Comparison of ENCODE assay signal across 26 cellular contexts in the genomic region with DNA sequence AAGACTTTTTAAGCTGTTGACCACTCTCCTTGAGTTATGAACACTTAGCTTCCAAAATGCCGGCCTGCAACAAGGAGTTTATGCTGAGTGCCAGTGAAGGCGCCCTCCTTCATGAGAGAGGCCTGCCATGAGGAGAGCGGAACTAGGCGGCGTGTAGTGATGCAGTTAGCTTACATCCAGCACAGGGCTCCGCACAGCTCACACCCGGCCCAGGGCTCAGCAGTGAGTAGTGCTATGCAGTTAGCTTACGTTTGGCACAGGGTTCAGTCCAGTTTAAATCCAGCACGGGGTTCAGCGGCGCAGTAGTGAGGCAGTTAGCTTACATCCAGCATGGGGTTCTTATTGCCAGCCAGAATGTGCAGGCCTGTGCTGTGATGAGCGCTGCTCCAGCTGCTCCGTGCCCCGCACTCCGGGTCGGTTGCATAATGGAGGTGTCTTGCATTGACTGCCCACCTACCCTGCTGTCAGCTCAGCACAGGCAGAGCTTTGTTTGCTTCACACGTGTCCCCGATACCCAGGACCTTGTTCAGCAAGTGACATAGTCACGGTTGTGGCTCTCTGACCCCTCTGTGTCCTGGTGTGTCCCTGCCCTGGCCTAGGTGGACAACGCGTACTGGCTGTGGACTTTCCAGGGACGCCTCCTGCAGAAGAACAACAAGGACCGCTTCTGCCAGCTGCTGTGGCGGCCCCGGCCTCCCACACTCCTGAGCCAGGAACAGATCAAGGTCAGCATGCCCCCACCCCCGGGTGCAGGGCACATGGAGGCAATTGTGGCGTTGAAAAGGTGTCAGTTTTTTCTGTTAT. TPM values are rescaled to one million over a fixed set of nuclear protein-coding genes. Genes with fewer than 3 reads are reported as not detected.
DNase-seq lines count a peak whose midpoint lies in the region; ATAC-seq, FAIRE-seq and TF ChIP-seq lines count a peak whose summit lies in the region.
"Had no signal": no experiment of that assay in that cellular context is flagged by ENCODE, and none has a peak within 500 bp of the region (broad histone marks: within the 10 kb centered on the region; RNA-seq: fewer than 3 reads in every experiment).

No MANE protein-coding gene starts in this region.

- H3K4me3 ChIP-seq in Panc1 (ENCODE audit: low read depth in 2 of 2, low read length in 2 of 2) (no peak overlapping the region), H1 (ENCODE audit: extremely low read depth in 1 of 4, insufficient read depth in 2 of 4, low read depth in 3 of 4, low read length in 4 of 4) (no peak overlapping the region), pancreas (no peak overlapping the region)
- H3K4me3 ChIP-seq: A549, HAP-1, lung, ovary, smooth muscle cell had no signal

- H3K23me2 ChIP-seq in H1 (ENCODE audit: low read depth, low read length) = no peaks in the 10 kb centered on the region

- H2BK120ac ChIP-seq in H1 (replicated peaks; ENCODE audit: low read depth, low read length) = no peak overlapping the region

- TF ChIP-seq EP300 in H1 (IDR thresholded peaks at IDR 0.05; ENCODE audit: borderline replicate concordance in 1 of 2, low read depth in 2 of 2, low read length in 2 of 2) = no peak

- no peak overlapping the region for H4K5ac ChIP-seq in H1 (ENCODE audit: insufficient read length, low read depth, low read length)

- CTCF ChIA-PET in Panc1 (lab: Charles Lee) = interaction anchor here (0.7 kb wide), 1 partner anchor 22 kb away, joined by 5 read pairs; no protein-coding TSS in a partner anchor
- CTCF ChIA-PET in H1 (lab: Charles Lee; ENCODE audit: partially characterized antibody) = interaction anchor here (0.6 to 4.9 kb wide), 7 partner anchors 9 to 596 kb away, joined by 3 to 34 read pairs (median 4); no protein-coding TSS in a partner anchor
- CTCF ChIA-PET in T-cell (lab: Charles Lee) = no interaction called here

- peaks cover 4% of the 10 kb centered on the region for H3K4me1 Mint-ChIP-seq in activated naive CD8-positive, alpha-beta T cell (ENCODE audit: low read depth)
- H3K4me1 Mint-ChIP-seq in activated naive CD8-positive, alpha-beta T cell treated with anti-CD3 and anti-CD28 coated beads for 36 hours = peaks cover 12% of the 10 kb centered on the region
- H3K4me1 Mint-ChIP-seq in T-cell = peaks cover 0 to 16% (median 5%) of the 10 kb centered on the region in 3 donors

- intact Hi-C loops in Panc1 (cut with micrococcal nuclease; ENCODE audit: unreplicated experiment) = no loop called here
- intact Hi-C loops in pancreas (cut with DNase I) = no loop called here

- H3K9me3 ChIP-seq in Panc1 (ENCODE audit: control insufficient read depth, insufficient read depth, low read depth, low read length) (no peaks in the 10 kb centered on the region), H1 (ENCODE audit: insufficient read depth in 2 of 2, low read depth in 1 of 2, low read length in 1 of 2) (no peaks in the 10 kb centered on the region), pancreas (no peaks in the 10 kb centered on the region)
- H3K9me3 ChIP-seq: A549, HAP-1, ovary had no signal

- no peak for DNase-seq in activated naive CD8-positive, alpha-beta T cell treated with anti-CD3 and anti-CD28 coated beads for 36 hours
- DNase-seq in Panc1 (ENCODE audit: low read depth, low spot score) = no peak
- DNase-seq in H1 (ENCODE audit: low read depth in 1 of 2, low spot score in 2 of 2) = no peak
- DNase-seq in pancreas = peak; percentile 67 to 94 (median 79)
- DNase-seq in T-cell = no peak
- DNase-seq in SHP77 treated with DMSO at 0.1 percent for 48 hours (lab: John Stamatoyannopoulos, UW) = no peak
- no peak for DNase-seq in iPS-NIHi11 (ENCODE audit: low spot score)
- DNase-seq: activated CD4-positive, alpha-beta T cell treated with anti-CD3 and anti-CD28 coated beads, Interleukin-2, amount 50 U/mL, for 1 hour; activated CD8-positive, alpha-beta memory T cell treated with anti-CD3 and anti-CD28 coated beads, Interleukin-2, amount 10 ng/mL, durations not matched to agents 7 days and 5 days; activated gamma-delta T cell treated with Interleukin-2 at 50 U/mL for 16 hours; activated T-cell treated with anti-CD3 and anti-CD28 coated beads, Interleukin-2, amount 50 U/mL, for 4 hours; AML-193; CD4-positive, CD25-positive, alpha-beta regulatory T cell; naive thymus-derived CD8-positive, alpha-beta T cell; NCI-H1417 treated with DMSO at 0.1 percent for 48 hours; NCI-H226; ovary had no signal

- TSS peak; percentile 6 for BruUV-seq in Panc1 (replicated peaks; lab: Mats Ljungman, UMichigan)

- no peak overlapping the region for H2AFZ ChIP-seq in H1 (ENCODE audit: low read length)

- H3K4me1 ChIP-seq in Panc1 (ENCODE audit: control insufficient read depth, insufficient read depth, low read length) (no peaks in the 10 kb centered on the region), H1 (replicated peaks in 1 of 4; ENCODE audit: control insufficient read depth in 3 of 4, insufficient read depth in 4 of 4, low read length in 3 of 4) (no peaks in the 10 kb centered on the region), pancreas (peaks cover 0 to 21% (median 10%) of the 10 kb centered on the region in 3 donors)
- H3K4me1 ChIP-seq: A549, HAP-1 had no signal

- H3K4ac ChIP-seq in H1 (replicated peaks; ENCODE audit: insufficient read length, low read depth, low read length) = no peak overlapping the region

- no peak overlapping the region for H3K23ac ChIP-seq in H1 (ENCODE audit: insufficient read length)

- H3K27ac Mint-ChIP-seq in activated naive CD8-positive, alpha-beta T cell = no peak overlapping the region
- H3K27ac Mint-ChIP-seq in activated naive CD8-positive, alpha-beta T cell treated with anti-CD3 and anti-CD28 coated beads for 36 hours = no peak overlapping the region
- no peak overlapping the region for H3K27ac Mint-ChIP-seq in T-cell
- H3K27ac Mint-ChIP-seq: activated CD8-positive, alpha-beta memory T cell treated with anti-CD3 and anti-CD28 coated beads, Interleukin-2, amount 10 ng/mL, durations not matched to agents 7 days and 5 days; stimulated activated naive CD8-positive, alpha-beta T cell treated with anti-CD3 and anti-CD28 coated beads, Interleukin-15, Interleukin-2, amounts not matched to agents 100 ng/mL and 50 ng/mL, for 24 hours had no signal

- no peak overlapping the region for H3K14ac ChIP-seq in H1 (ENCODE audit: insufficient read length)

- H3K27ac ChIP-seq in Panc1 (ENCODE audit: low read length) = no peak overlapping the region
- no peak overlapping the region for H3K27ac ChIP-seq in H1 (ENCODE audit: low read depth, low read length)
- H3K27ac ChIP-seq in pancreas = peak overlapping the region; percentile 33 to 62 (median 53)
- H3K27ac ChIP-seq: A549, HL-60, ovary, VCaP had no signal

- peak overlapping the region; percentile 41; the same call in 1 of the 2 replicates for H2BK5ac ChIP-seq in H1 (ENCODE audit: low read depth, low read length)

- in situ Hi-C loops in Panc1 (cut with HindIII; ENCODE audit: low pct_unique_long_range_greater_than_20kb, low sequenced_read_pairs) = no loop called here

- H3K27me3 Mint-ChIP-seq in activated naive CD8-positive, alpha-beta T cell = no peaks in the 10 kb centered on the region
- H3K27me3 Mint-ChIP-seq in activated naive CD8-positive, alpha-beta T cell treated with anti-CD3 and anti-CD28 coated beads for 36 hours = no peaks in the 10 kb centered on the region
- H3K27me3 Mint-ChIP-seq in T-cell = no peaks in the 10 kb centered on the region
- H3K27me3 Mint-ChIP-seq: activated CD8-positive, alpha-beta memory T cell treated with anti-CD3 and anti-CD28 coated beads, Interleukin-2, amount 10 ng/mL, durations not matched to agents 7 days and 5 days; CD4-positive, CD25-positive, alpha-beta regulatory T cell; naive thymus-derived CD8-positive, alpha-beta T cell; stimulated activated naive CD8-positive, alpha-beta T cell treated with anti-CD3 and anti-CD28 coated beads, Interleukin-15, Interleukin-2, amounts not matched to agents 100 ng/mL and 50 ng/mL, for 24 hours had no signal

- peak overlapping the region; percentile 20 for H3K4me3 Mint-ChIP-seq in activated naive CD8-positive, alpha-beta T cell
- no peak overlapping the region for H3K4me3 Mint-ChIP-seq in activated naive CD8-positive, alpha-beta T cell treated with anti-CD3 and anti-CD28 coated beads for 36 hours
- H3K4me3 Mint-ChIP-seq in T-cell = no peak overlapping the region
- H3K4me3 Mint-ChIP-seq: activated CD8-positive, alpha-beta memory T cell treated with anti-CD3 and anti-CD28 coated beads, Interleukin-2, amount 10 ng/mL, durations not matched to agents 7 days and 5 days; activated T-cell treated with anti-CD3 and anti-CD28 coated beads, Interleukin-2, amount 50 U/mL, for 4 hours; naive thymus-derived CD8-positive, alpha-beta T cell; stimulated activated naive CD8-positive, alpha-beta T cell treated with anti-CD3 and anti-CD28 coated beads, Interleukin-15, Interleukin-2, amounts not matched to agents 100 ng/mL and 50 ng/mL, for 24 hours had no signal

- peaks cover 28 to 51% of the 10 kb centered on the region in 2 experiments for H4K20me1 ChIP-seq in H1 (replicated peaks in 1 of 2; ENCODE audit: control insufficient read depth in 1 of 2, insufficient read depth in 2 of 2, low read length in 2 of 2)

- no peak overlapping the region for H3K4me2 ChIP-seq in H1 (ENCODE audit: insufficient read depth in 1 of 2, low read depth in 2 of 2, low read length in 2 of 2)
- H3K4me2 ChIP-seq: A549, smooth muscle cell had no signal

- POLR2A ChIA-PET in Panc1 (lab: Charles Lee) = interaction anchor here (0.6 kb wide), 1 partner anchor 21 kb away, joined by 3 read pairs; no protein-coding TSS in a partner anchor
- POLR2A ChIA-PET in H1 (lab: Charles Lee; ENCODE audit: partially characterized antibody) = interaction anchor here (0.6 to 2.1 kb wide), 10 partner anchors 8 to 150 kb away, joined by 3 to 11 read pairs (median 4); partner anchors contain the start of gene CHST12
- POLR2A ChIA-PET in T-cell (lab: Charles Lee) = interaction anchor here in 1 of 2 donors (0.5 to 0.6 kb wide), 2 partner anchors 23 to 656 kb away, joined by 5 read pairs; no protein-coding TSS in a partner anchor

- 95% methylated on average over 27 of the region's 27 CpGs; no CpG with 5 or more reads in 1 of the 2 experiments for WGBS in H1 (ENCODE audit: extremely low coverage in 1 of 2, insufficient coverage in 1 of 2, insufficient read length in 1 of 2, insufficient replicate concordance in 2 of 2, low coverage in 1 of 2, low lambda C conversion rate in 2 of 2, missing lambda C conversion rate in 1 of 2), 2 experiments
- 49 to 59% methylated on average over 27 of the region's 27 CpGs for WGBS in pancreas, 2 donors

- peaks cover 14% of the 10 kb centered on the region for H3K79me1 ChIP-seq in H1 (ENCODE audit: low read depth, low read length)

- ATAC-seq in Panc1 (peak; percentile 11; the same call in 1 of the 2 replicates), pancreas (peak; percentile 76 to 88 (median 82)), T-cell (replicated peaks in 1 of 4) (no peak)
- ATAC-seq: activated CD8-positive, alpha-beta memory T cell treated with anti-CD3 and anti-CD28 coated beads, Interleukin-2, amount 10 ng/mL, durations not matched to agents 7 days and 5 days; activated T-cell treated with anti-CD3 and anti-CD28 coated beads, Interleukin-2, amount 50 U/mL, for 4 hours; naive thymus-derived CD8-positive, alpha-beta T cell had no signal

- no peak overlapping the region for H2BK15ac ChIP-seq in H1 (ENCODE audit: low read length)

- peaks cover 0 to 56% of the 10 kb centered on the region in 2 experiments; a peak in 2 of 4 replicates for H3K79me2 ChIP-seq in H1 (ENCODE audit: control insufficient read depth in 1 of 2, insufficient read depth in 2 of 2, low read length in 2 of 2)

- no peaks in the 10 kb centered on the region for H3K36me3 Mint-ChIP-seq in activated naive CD8-positive, alpha-beta T cell
- H3K36me3 Mint-ChIP-seq in activated naive CD8-positive, alpha-beta T cell treated with anti-CD3 and anti-CD28 coated beads for 36 hours = peaks cover 46% of the 10 kb centered on the region
- H3K36me3 Mint-ChIP-seq in T-cell = peaks cover 74% of the 10 kb centered on the region

- no peak overlapping the region for H2AK5ac ChIP-seq in H1 (ENCODE audit: low read depth, low read length)

- H3K9me3 Mint-ChIP-seq in activated naive CD8-positive, alpha-beta T cell (ENCODE audit: low read depth) = no peaks in the 10 kb centered on the region
- H3K9me3 Mint-ChIP-seq in activated naive CD8-positive, alpha-beta T cell treated with anti-CD3 and anti-CD28 coated beads for 36 hours = no peaks in the 10 kb centered on the region
- H3K9me3 Mint-ChIP-seq in T-cell = no peaks in the 10 kb centered on the region
- H3K9me3 Mint-ChIP-seq: activated T-cell treated with anti-CD3 and anti-CD28 coated beads, Interleukin-2, amount 50 U/mL, for 4 hours; CD4-positive, CD25-positive, alpha-beta regulatory T cell; naive thymus-derived CD8-positive, alpha-beta T cell; stimulated activated naive CD8-positive, alpha-beta T cell treated with anti-CD3 and anti-CD28 coated beads, Interleukin-15, Interleukin-2, amounts not matched to agents 100 ng/mL and 50 ng/mL, for 24 hours had no signal

- no peak overlapping the region for H4K91ac ChIP-seq in H1 (replicated peaks; ENCODE audit: insufficient read length, low read length)

- no peak for TF ChIP-seq CTCF in Panc1 (IDR thresholded peaks at IDR 0.05)
- no peak for TF ChIP-seq CTCF in H1 (IDR thresholded peaks at IDR 0.05; ENCODE audit: control extremely low read depth in 1 of 3, insufficient read depth in 1 of 3, low read depth in 1 of 3, low read length in 3 of 3)
- no peak for TF ChIP-seq CTCF in pancreas (IDR thresholded peaks at IDR 0.05)

- H2BK12ac ChIP-seq in H1 (ENCODE audit: low read depth, low read length) = no peak overlapping the region

- H3K36me3 ChIP-seq in Panc1 (ENCODE audit: control insufficient read depth, insufficient read depth, low read length) (peaks cover 48% of the 10 kb centered on the region), H1 (ENCODE audit: control insufficient read depth in 2 of 4, insufficient read depth in 4 of 4, low read length in 3 of 4) (peaks cover 69 to 88% (median 81%) of the 10 kb centered on the region in 4 experiments), pancreas (peaks cover 0 to 88% (median 55%) of the 10 kb centered on the region in 3 donors)
- H3K36me3 ChIP-seq: ovary had no signal

- no peak overlapping the region for H3K9ac ChIP-seq in H1 (replicated peaks in 1 of 4; ENCODE audit: extremely low read depth in 1 of 4, low read depth in 3 of 4, low read length in 3 of 4)

- FAIRE-seq in H1 (lab: Jason Lieb, UNC) (no peak), pancreas (lab: Jason Lieb, UNC) (no peak)
- FAIRE-seq: A549, frontal cortex had no signal

- H3K27me3 ChIP-seq in Panc1 (ENCODE audit: control insufficient read depth, insufficient read depth, low read length) (no peaks in the 10 kb centered on the region), H1 (replicated peaks in 1 of 4; ENCODE audit: control insufficient read depth in 3 of 4, extremely low read depth in 1 of 4, insufficient read depth in 3 of 4, low read length in 3 of 4) (no peaks in the 10 kb centered on the region), pancreas (no peaks in the 10 kb centered on the region)
- H3K27me3 ChIP-seq: ovary had no signal

- peak in 1 of 2 experiments; percentile 39; a peak in 1 of 3 replicates for TF ChIP-seq POLR2A in H1 (IDR thresholded peaks at IDR 0.05; ENCODE audit: control extremely low read depth in 1 of 2, low read depth in 2 of 2, low read length in 2 of 2)

- H4K8ac ChIP-seq in H1 (ENCODE audit: extremely low read depth, insufficient read depth, low read length) = peak overlapping the region; percentile 35; the same call in 1 of the 2 replicates

- no peak overlapping the region for H3K56ac ChIP-seq in H1 (replicated peaks; ENCODE audit: insufficient read length, low read depth, low read length)

- no peak overlapping the region for H3K18ac ChIP-seq in H1 (ENCODE audit: extremely low read depth, low read length)

- H2BK20ac ChIP-seq in H1 (ENCODE audit: low read length) = no peak overlapping the region

- TF ChIP-seq RAD21 in H1 (IDR thresholded peaks at IDR 0.05 in 1 of 2, conservative IDR thresholded peaks at IDR 0.05 in 1 of 2; ENCODE audit: low read depth in 2 of 2, low read length in 2 of 2) = no peak

RNA-seq across cellular contexts. Expression of gene EIF3B, which starts 21.9 kb away (rescaled TPM):
- total RNA-seq in activated naive CD8-positive, alpha-beta T cell treated with anti-CD3 and anti-CD28 coated beads for 36 hours = 100 to 1,000 TPM; 315 to 319 TPM
- total RNA-seq in Panc1 (2021; ENCODE audit: unreplicated experiment) = 432 TPM
- polyA plus RNA-seq in Panc1 (2012; ENCODE audit: insufficient read length) = 349 TPM
- total RNA-seq in H1 (2021; fragmentation: NEBNext Ultra II Directional; extraction: Animal tissue kit (Norgen Biotek cat#: 25700)) = 306 and 316 TPM in 2 replicates
- 167 and 211 TPM in 2 replicates for polyA plus RNA-seq in H1 (2011; rRNA removed)
- 181 TPM for polyA plus RNA-seq in H1 (2011; cell fraction: cytosol; rRNA removed)
- 316 TPM for polyA plus RNA-seq in H1 (2011; cell fraction: nucleus; rRNA removed)
- 268 to 336 TPM (median 277 TPM) in 4 replicates for polyA plus RNA-seq in H1 (2012, experiment 1 of 2)
- 155 TPM for polyA plus RNA-seq in H1 (2012, experiment 2 of 2)
- polyA plus RNA-seq in H1 (2013, experiment 1 of 2) = 177 TPM
- 161 TPM for polyA plus RNA-seq in H1 (2013, experiment 2 of 2)
- 182 and 192 TPM in 2 replicates for polyA minus RNA-seq in H1 (2011; rRNA and poly(A)+ RNA removed)
- 142 TPM for polyA minus RNA-seq in H1 (2011; cell fraction: cytosol; rRNA and poly(A)+ RNA removed)
- 129 TPM for polyA minus RNA-seq in H1 (2011; cell fraction: nucleus; rRNA and poly(A)+ RNA removed)
- total RNA-seq in pancreas = 100 to 1,000 TPM in 1 of 6 donors, 10 to 100 TPM in 5; 61.1 to 106 (median 72.4) TPM
- 10 to 100 TPM; 83.2 to 90.6 TPM for polyA plus RNA-seq in pancreas
- total RNA-seq in T-cell = 100 to 1,000 TPM; 150 to 169 (median 165) TPM

RNA-seq across cellular contexts. Expression of gene CHST12, which starts 26.9 kb away (rescaled TPM):
- total RNA-seq in activated naive CD8-positive, alpha-beta T cell treated with anti-CD3 and anti-CD28 coated beads for 36 hours = 1 to 10 TPM; 3.1 to 3.2 TPM
- 48.3 TPM for total RNA-seq in Panc1 (2021; ENCODE audit: unreplicated experiment)
- polyA plus RNA-seq in Panc1 (2012; ENCODE audit: insufficient read length) = 62.4 TPM
- total RNA-seq in H1 (2021; fragmentation: NEBNext Ultra II Directional; extraction: Animal tissue kit (Norgen Biotek cat#: 25700)) = 13.4 and 18.2 TPM in 2 replicates
- 24.1 and 28.0 TPM in 2 replicates for polyA plus RNA-seq in H1 (2011; rRNA removed)
- polyA plus RNA-seq in H1 (2011; cell fraction: cytosol; rRNA removed) = 13.3 TPM
- 14.9 TPM for polyA plus RNA-seq in H1 (2011; cell fraction: nucleus; rRNA removed)
- 9.4 to 12.3 TPM (median 11.3 TPM) in 4 replicates for polyA plus RNA-seq in H1 (2012, experiment 1 of 2)
- polyA plus RNA-seq in H1 (2012, experiment 2 of 2) = 9.6 TPM
- polyA plus RNA-seq in H1 (2013, experiment 1 of 2) = 20.2 TPM
- polyA plus RNA-seq in H1 (2013, experiment 2 of 2) = 21.4 TPM
- 5.8 and 7.4 TPM in 2 replicates for polyA minus RNA-seq in H1 (2011; rRNA and poly(A)+ RNA removed)
- polyA minus RNA-seq in H1 (2011; cell fraction: cytosol; rRNA and poly(A)+ RNA removed) = 16.1 TPM
- polyA minus RNA-seq in H1 (2011; cell fraction: nucleus; rRNA and poly(A)+ RNA removed) = 8.9 TPM
- total RNA-seq in pancreas = 10 to 100 TPM in 1 of 6 donors, 1 to 10 TPM in 5; 7.3 to 13.2 (median 8.6) TPM
- 1 to 10 TPM; 7.0 to 8.7 TPM for polyA plus RNA-seq in pancreas
- total RNA-seq in T-cell = 10 to 100 TPM; 20.3 to 41.5 (median 30.8) TPM

Comparison
In these comparisons a context has a peak if more than half of its experiments do, and no peak if none do; other contexts are left out.
1. DNase-seq: peak in pancreas (6 of 6); none in activated naive CD8-positive, alpha-beta T cell treated with anti-CD3 and anti-CD28 coated beads for 36 hours (single experiment), Panc1 (single experiment), H1 (0 of 2), T-cell (0 of 34), SHP77 treated with DMSO at 0.1 percent for 48 hours (single experiment) and iPS-NIHi11 (single experiment).
2. ATAC-seq: peak in Panc1 (single experiment) and pancreas (4 of 4); none in T-cell (0 of 4).
3. H3K27ac ChIP-seq: peak in pancreas (4 of 4); none in Panc1 (single experiment) and H1 (single experiment).
4. CTCF ChIA-PET loops: an anchor here in Panc1 (0.7 kb wide) and H1 (0.6 to 4.9 kb wide); none called in T-cell.